In genomic region chr13:24671367-24672117, GRCh38 we compare ENCODE assay signal across 7 cellular contexts. TPM values are rescaled to one million over a fixed set of nuclear protein-coding genes. Genes with fewer than 3 reads are reported as not detected.
A peak's percentile ranks its signal among the peaks of the same experiment; 100 is the strongest.
DNase-seq lines count a peak whose midpoint lies in the region; ATAC-seq and TF ChIP-seq lines count a peak whose summit lies in the region.

No MANE protein-coding gene starts in this region.

- H3K4me2 ChIP-seq in DND-41 (ENCODE audit: insufficient read depth, low read length) (no peak overlapping the region), PC-3 (ENCODE audit: low read length) (peak overlapping the region; percentile 79)

- H3K9me2 ChIP-seq in PC-3 (replicated peaks; ENCODE audit: low read length) = no peaks in the 10 kb centered on the region

- no peak overlapping the region for H3K9ac ChIP-seq in DND-41 (ENCODE audit: low read depth, low read length)
- no peak overlapping the region for H3K9ac ChIP-seq in PC-3 (ENCODE audit: low read length)

- H3K4me3 ChIP-seq in DND-41 (ENCODE audit: low read depth in 1 of 2, low read length in 2 of 2) = no peak overlapping the region
- no peak overlapping the region for H3K4me3 ChIP-seq in HL-60 (replicated peaks; ENCODE audit: insufficient read depth, low read length)
- H3K4me3 ChIP-seq in PC-3 (ENCODE audit: low read length) = peak overlapping the region; percentile 46
- H3K4me3 ChIP-seq in dorsolateral prefrontal cortex = peak overlapping the region in 16 of 59 donors; percentile 2 to 41 (median 22)
- no peak overlapping the region for H3K4me3 ChIP-seq in lung
- H3K4me3 ChIP-seq in upper lobe of left lung = peak overlapping the region in 1 of 4 donors; percentile 11

- TF ChIP-seq POLR2A in upper lobe of left lung (IDR thresholded peaks at IDR 0.05) = no peak

- WGBS in lung, 2 donors = 22 to 39% methylated on average over 14 of the region's 14 CpGs
- 25 to 26% methylated on average over 14 of the region's 14 CpGs for WGBS in upper lobe of left lung, 2 donors

- H2AFZ ChIP-seq in DND-41 (ENCODE audit: low read depth, low read length) (no peak overlapping the region), PC-3 (ENCODE audit: low read length) (peak overlapping the region; percentile 81)

- BruUV-seq in PC-3 (replicated peaks; lab: Mats Ljungman, UMichigan) = no TSS peak

- H3K36me3 ChIP-seq in DND-41 (ENCODE audit: insufficient read depth, low read length) (no peaks in the 10 kb centered on the region), PC-3 (ENCODE audit: low read depth, low read length) (no peaks in the 10 kb centered on the region), lung (ENCODE audit: control insufficient read depth in 2 of 2, insufficient read depth in 2 of 2, low read length in 2 of 2) (no peaks in the 10 kb centered on the region), upper lobe of left lung (no peaks in the 10 kb centered on the region)

- intact Hi-C loops in PC-3 (cut with micrococcal nuclease) = loop anchor here (1.0 to 5.0 kb wide), 3 partner anchors 44 to 91 kb away; no protein-coding TSS in a partner anchor
- intact Hi-C loops in dorsolateral prefrontal cortex (cut with DNase I) = no loop called here

- peak; percentile 70; the same call in 2 of the 3 replicates for ATAC-seq in DND-41 (ENCODE audit: insufficient read depth, low read depth)
- peak; percentile 77 for ATAC-seq in PC-3
- peak; percentile 81 for ATAC-seq in lung (ENCODE audit: insufficient read depth, low FRiP score)
- ATAC-seq in upper lobe of left lung (ENCODE audit: low FRiP score in 2 of 2) = peak; percentile 81 to 84
- no peak for ATAC-seq in HG03378 (IDR thresholded peaks at IDR 0.05; ENCODE audit: unreplicated experiment)

- CTCF ChIA-PET in PC-3 (lab: Charles Lee) = interaction anchor here (1.1 kb wide), 1 partner anchor 66 kb away, joined by 4 read pairs; no protein-coding TSS in a partner anchor

- no peaks in the 10 kb centered on the region for H4K20me1 ChIP-seq in DND-41 (ENCODE audit: insufficient read depth, low read length)
- no peaks in the 10 kb centered on the region for H4K20me1 ChIP-seq in PC-3 (ENCODE audit: low read length)

- H3K4me1 ChIP-seq in DND-41 (ENCODE audit: insufficient read depth, low read length) (no peaks in the 10 kb centered on the region), PC-3 (ENCODE audit: insufficient read depth, low read length) (peaks cover 29% of the 10 kb centered on the region), lung (ENCODE audit: control insufficient read depth in 2 of 2, insufficient read depth in 2 of 2, low read length in 2 of 2) (no peaks in the 10 kb centered on the region), upper lobe of left lung (peaks cover 11 to 23% (median 18%) of the 10 kb centered on the region in 4 donors)

- H3K27me3 ChIP-seq in DND-41 (ENCODE audit: insufficient read depth, low read length, poor library complexity) = peaks cover 25% of the 10 kb centered on the region
- H3K27me3 ChIP-seq in HL-60 (ENCODE audit: insufficient read depth, poor library complexity, severe bottlenecking) = peaks cover 7% of the 10 kb centered on the region
- no peaks in the 10 kb centered on the region for H3K27me3 ChIP-seq in PC-3 (ENCODE audit: low read length)
- peaks cover 0 to 18% (median 3%) of the 10 kb centered on the region in 45 donors for H3K27me3 ChIP-seq in dorsolateral prefrontal cortex
- H3K27me3 ChIP-seq in lung (ENCODE audit: control insufficient read depth, insufficient read depth) = no peaks in the 10 kb centered on the region
- no peaks in the 10 kb centered on the region for H3K27me3 ChIP-seq in upper lobe of left lung

- TF ChIP-seq CTCF in DND-41 (IDR thresholded peaks at IDR 0.05; ENCODE audit: borderline replicate concordance, extremely low read depth, low read length, poor library complexity, severe bottlenecking) = peak; percentile 63
- peak; percentile 24 for TF ChIP-seq CTCF in HL-60 (IDR thresholded peaks at IDR 0.05; ENCODE audit: insufficient read depth, low read length)
- TF ChIP-seq CTCF in PC-3 (conservative IDR thresholded peaks at IDR 0.05; ENCODE audit: low read depth, low read length) = peak; percentile 75
- TF ChIP-seq CTCF in dorsolateral prefrontal cortex (IDR thresholded peaks at IDR 0.05 in 54 of 56, conservative IDR thresholded peaks at IDR 0.05 in 2 of 56; ENCODE audit: low read depth in 1 of 56, partially characterized antibody in 56 of 56) = peak; percentile 25 to 73 (median 55)
- TF ChIP-seq CTCF in lung (IDR thresholded peaks at IDR 0.05; ENCODE audit: control extremely low read depth, extremely low read depth) = peak; percentile 39
- peak in 4 of 6 experiments; percentile 42 to 46 (median 43) for TF ChIP-seq CTCF in upper lobe of left lung (IDR thresholded peaks at IDR 0.05)

- H3K79me2 ChIP-seq in DND-41 (ENCODE audit: insufficient read depth, low read length) (no peaks in the 10 kb centered on the region), PC-3 (ENCODE audit: low read length) (no peaks in the 10 kb centered on the region)

- H3K27ac ChIP-seq in DND-41 (ENCODE audit: low read length) = no peak overlapping the region
- no peak overlapping the region for H3K27ac ChIP-seq in HL-60 (replicated peaks)
- H3K27ac ChIP-seq in PC-3 (ENCODE audit: low read length) = no peak overlapping the region
- no peak overlapping the region for H3K27ac ChIP-seq in dorsolateral prefrontal cortex
- H3K27ac ChIP-seq in lung (ENCODE audit: low read depth in 1 of 2, low read length in 1 of 2) = peak overlapping the region in 1 of 2 donors; percentile 43
- peak overlapping the region in 1 of 4 donors; percentile 55 for H3K27ac ChIP-seq in upper lobe of left lung

- DNase-seq in DND-41 = peak; percentile 10
- DNase-seq in HL-60 (ENCODE audit: low read depth in 1 of 2, low spot score in 1 of 2) = peak in 1 of 2 experiments; percentile 23
- DNase-seq in PC-3 = peak; percentile 86
- DNase-seq in dorsolateral prefrontal cortex = peak in 2 of 10 donors; percentile 14 to 34
- DNase-seq in lung (ENCODE audit: low spot score) = peak; percentile 44
- DNase-seq in upper lobe of left lung = peak in 1 of 2 donors; percentile 45

- POLR2A ChIA-PET in PC-3 (lab: Charles Lee; ENCODE audit: unreplicated experiment) = no interaction called here

- no peaks in the 10 kb centered on the region for H3F3A ChIP-seq in PC-3 (ENCODE audit: low read length, unreplicated experiment)

- H3K9me3 ChIP-seq in DND-41 (ENCODE audit: insufficient read depth, low read length, severe bottlenecking) = no peaks in the 10 kb centered on the region
- no peaks in the 10 kb centered on the region for H3K9me3 ChIP-seq in PC-3 (ENCODE audit: low read length)
- no peaks in the 10 kb centered on the region for H3K9me3 ChIP-seq in lung (ENCODE audit: control insufficient read depth in 2 of 2, insufficient read depth in 1 of 2, low read length in 1 of 2)
- H3K9me3 ChIP-seq in upper lobe of left lung = no peaks in the 10 kb centered on the region

- no peak for TF ChIP-seq EP300 in upper lobe of left lung (IDR thresholded peaks at IDR 0.05)

RNA-seq across cellular contexts. Expression of gene ATP12A, which starts 8.7 kb away (rescaled TPM):
- 0.11 TPM in 1 of 2 replicates, not detected in the other for total RNA-seq in PC-3 (2014; rRNA removed)
- total RNA-seq in dorsolateral prefrontal cortex = under 1 TPM in 85 of 120 experiments, not detected in 35; 0.10 to 0.72 (median 0.24) TPM
- total RNA-seq in lung = 1 to 10 TPM in 1 of 2 donors, under 1 TPM in 1; 0.40 to 3.1 TPM
- 10 to 100 TPM in 1 of 2 donors, 1 to 10 TPM in 1; 1.2 to 11.7 TPM for polyA plus RNA-seq in lung
- total RNA-seq in upper lobe of left lung = 10 to 100 TPM in 1 of 6 donors, 1 to 10 TPM in 1, under 1 TPM in 3, not detected in 1; 0.22 to 10.0 (median 0.34) TPM

Comparison
In these comparisons a context has a peak if more than half of its experiments do, and no peak if none do; other contexts are left out.
1. CTCF ChIP-seq: peak in every context shown above with its lines; median percentile 75 in PC-3; 63 in DND-41; 55 in dorsolateral prefrontal cortex; 43 in upper lobe of left lung; 39 in lung; 24 in HL-60.